12 cellular contexts compared by ENCODE assay signal in the genomic region with DNA sequence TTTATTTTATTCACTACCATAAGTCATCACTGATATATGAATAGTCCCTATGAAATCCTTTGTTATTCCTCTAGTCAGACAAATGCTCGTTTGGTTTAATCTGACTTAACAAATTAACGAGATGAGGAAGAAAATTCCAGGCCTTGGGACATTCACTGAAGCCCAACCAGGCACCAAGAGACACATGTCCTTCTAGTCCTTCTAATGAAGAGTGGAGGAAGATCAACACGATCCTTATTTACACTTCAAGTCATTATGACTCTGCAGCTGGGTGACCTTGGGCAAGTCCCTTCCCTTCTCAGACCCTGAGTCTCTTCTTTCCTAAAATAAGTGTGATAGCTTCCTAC.
DNase-seq lines count a peak whose midpoint lies in the region; ATAC-seq, FAIRE-seq and TF ChIP-seq lines count a peak whose summit lies in the region.
"Had no signal": no experiment of that assay in that cellular context is flagged by ENCODE, and none has a peak within 500 bp of the region (broad histone marks: within the 10 kb centered on the region; RNA-seq: fewer than 3 reads in every experiment).

No MANE protein-coding gene starts in this region.

- no peak for FAIRE-seq in H1 (lab: Jason Lieb, UNC)

- no peak overlapping the region for H2AK5ac ChIP-seq in H1 (ENCODE audit: low read depth, low read length)

- TF ChIP-seq CTCF in heart right ventricle (IDR thresholded peaks at IDR 0.05), result no peak
- TF ChIP-seq CTCF in H1 (IDR thresholded peaks at IDR 0.05; ENCODE audit: control extremely low read depth in 1 of 3, insufficient read depth in 1 of 3, low read depth in 1 of 3, low read length in 3 of 3), result no peak
- no peak for TF ChIP-seq CTCF in nephron (IDR thresholded peaks at IDR 0.05; ENCODE audit: unreplicated experiment in 3 of 3)

- no peaks in the 10 kb centered on the region for H4K20me1 ChIP-seq in H1 (replicated peaks in 1 of 2; ENCODE audit: control insufficient read depth in 1 of 2, insufficient read depth in 2 of 2, low read length in 2 of 2)

- no peak for TF ChIP-seq POLR2A in H1 (IDR thresholded peaks at IDR 0.05; ENCODE audit: control extremely low read depth in 1 of 2, low read depth in 2 of 2, low read length in 2 of 2)

- H3K9me3 ChIP-seq in heart right ventricle, result no peaks in the 10 kb centered on the region
- H3K9me3 ChIP-seq in H1 (ENCODE audit: insufficient read depth in 2 of 2, low read depth in 1 of 2, low read length in 1 of 2), result no peaks in the 10 kb centered on the region

- H3K23ac ChIP-seq in H1 (ENCODE audit: insufficient read length), result no peak overlapping the region

- no peak overlapping the region for H2BK12ac ChIP-seq in H1 (ENCODE audit: low read depth, low read length)

- H4K5ac ChIP-seq in H1 (ENCODE audit: insufficient read length, low read depth, low read length), result no peak overlapping the region

- DNase-seq in heart right ventricle, result no peak
- no peak for DNase-seq in Right ventricle myocardium inferior (ENCODE audit: missing footprints)
- DNase-seq in H1 (ENCODE audit: low read depth in 1 of 2, low spot score in 2 of 2), result no peak
- no peak for DNase-seq in cortex of kidney (lab: John Stamatoyannopoulos, UW)
- DNase-seq in hippocampal formation (lab: John Stamatoyannopoulos, UW), result no peak
- DNase-seq in activated gamma-delta T cell (lab: John Stamatoyannopoulos, UW), result no peak
- DNase-seq: activated CD4-positive, alpha-beta T cell treated with anti-CD3 and anti-CD28 coated beads, Interleukin-2, amount 50 U/mL, for 1 hour; NCI-H187 treated with DMSO at 0.1 percent for 48 hours had no signal

- peaks cover 31 to 90% (median 68%) of the 10 kb centered on the region in 9 donors for H3K4me1 ChIP-seq in heart right ventricle
- peaks cover 0 to 12% (median 5%) of the 10 kb centered on the region in 4 experiments; a peak in 5 of 7 replicates for H3K4me1 ChIP-seq in H1 (replicated peaks in 1 of 4; ENCODE audit: control insufficient read depth in 3 of 4, insufficient read depth in 4 of 4, low read length in 3 of 4)
- no peaks in the 10 kb centered on the region for H3K4me1 ChIP-seq in urinary bladder (ENCODE audit: insufficient read depth)

- no peaks in the 10 kb centered on the region for H3K27me3 ChIP-seq in heart right ventricle
- no peaks in the 10 kb centered on the region for H3K27me3 ChIP-seq in H1 (replicated peaks in 1 of 4; ENCODE audit: control insufficient read depth in 3 of 4, extremely low read depth in 1 of 4, insufficient read depth in 3 of 4, low read length in 3 of 4)

- H3K27ac ChIP-seq in heart right ventricle (peak overlapping the region; percentile 67 to 96 (median 90)), H1 (ENCODE audit: low read depth, low read length) (no peak overlapping the region), urinary bladder (ENCODE audit: low read depth) (peak overlapping the region; percentile 53)
- H3K27ac ChIP-seq: SK-N-MC had no signal

- H3K4me1 Mint-ChIP-seq in nephron, result peaks cover 68% of the 10 kb centered on the region

- H3K9me3 Mint-ChIP-seq in nephron, result no peaks in the 10 kb centered on the region
- H3K9me3 Mint-ChIP-seq: activated naive CD4-positive, alpha-beta T cell treated with anti-CD3 and anti-CD28 coated beads, Interleukin-2, amount 50 U/mL, for 72 hours had no signal

- H3K79me2 ChIP-seq in H1 (ENCODE audit: control insufficient read depth in 1 of 2, insufficient read depth in 2 of 2, low read length in 2 of 2), result no peaks in the 10 kb centered on the region

- CTCF ChIA-PET in H1 (lab: Charles Lee; ENCODE audit: partially characterized antibody), result interaction anchor here (0.8 to 1.8 kb wide), 2 partner anchors 9 to 137 kb away, joined by 3 to 6 read pairs; no protein-coding TSS in a partner anchor

- WGBS in heart right ventricle, 2 donors, result 51 to 60% methylated on average over 3 of the region's 3 CpGs
- 80% methylated on average over 3 of the region's 3 CpGs; no CpG with 5 or more reads in 1 of the 2 experiments for WGBS in H1 (ENCODE audit: extremely low coverage in 1 of 2, insufficient coverage in 1 of 2, insufficient read length in 1 of 2, insufficient replicate concordance in 2 of 2, low coverage in 1 of 2, low lambda C conversion rate in 2 of 2, missing lambda C conversion rate in 1 of 2), 2 experiments
- WGBS in urinary bladder, result 49% methylated on average over 3 of the region's 3 CpGs

- H3K36me3 ChIP-seq in heart right ventricle (no peaks in the 10 kb centered on the region), H1 (ENCODE audit: control insufficient read depth in 2 of 4, insufficient read depth in 4 of 4, low read length in 3 of 4) (no peaks in the 10 kb centered on the region), urinary bladder (ENCODE audit: insufficient read depth) (no peaks in the 10 kb centered on the region)

- no peak overlapping the region for H3K18ac ChIP-seq in H1 (ENCODE audit: extremely low read depth, low read length)

- TF ChIP-seq EP300 in H1 (IDR thresholded peaks at IDR 0.05; ENCODE audit: borderline replicate concordance in 1 of 2, low read depth in 2 of 2, low read length in 2 of 2), result no peak

- no peak overlapping the region for H3K4ac ChIP-seq in H1 (replicated peaks; ENCODE audit: insufficient read length, low read depth, low read length)

- intact Hi-C loops in heart right ventricle (cut with DNase I) (loop anchor here in 3 of 10 donors (1.0 to 10.0 kb wide), 8 partner anchors 69 to 157 kb away; a partner anchor contains a TSS), Right ventricle myocardium inferior (cut with DNase I) (no loop called here)

- 0 out of 2 replicates have a peak overlapping the region, but pooled peaks have one; percentile 90 for H4K8ac ChIP-seq in H1 (ENCODE audit: extremely low read depth, insufficient read depth, low read length)

- ATAC-seq in heart right ventricle (no peak), Right ventricle myocardium inferior (no peak)
- ATAC-seq: activated naive CD4-positive, alpha-beta T cell treated with anti-CD3 and anti-CD28 coated beads, Interleukin-2, amount 50 U/mL, for 72 hours had no signal

- no peak overlapping the region for H2BK120ac ChIP-seq in H1 (replicated peaks; ENCODE audit: low read depth, low read length)

- no peak for TF ChIP-seq RAD21 in H1 (IDR thresholded peaks at IDR 0.05 in 1 of 2, conservative IDR thresholded peaks at IDR 0.05 in 1 of 2; ENCODE audit: low read depth in 2 of 2, low read length in 2 of 2)

- POLR2A ChIA-PET in H1 (lab: Charles Lee; ENCODE audit: partially characterized antibody), result interaction anchor here (0.8 to 3.0 kb wide), 3 partner anchors 10 to 117 kb away, joined by 3 to 8 read pairs (median 8); a partner anchor contains a TSS

- H3K79me1 ChIP-seq in H1 (ENCODE audit: low read depth, low read length), result no peaks in the 10 kb centered on the region

- H2BK20ac ChIP-seq in H1 (ENCODE audit: low read length), result no peak overlapping the region; the same call in 1 of the 2 replicates

- H2BK5ac ChIP-seq in H1 (ENCODE audit: low read depth, low read length), result no peak overlapping the region

- H3K4me2 ChIP-seq in H1 (ENCODE audit: insufficient read depth in 1 of 2, low read depth in 2 of 2, low read length in 2 of 2), result no peak overlapping the region

- no peak overlapping the region for H2BK15ac ChIP-seq in H1 (ENCODE audit: low read length)

- peak overlapping the region; percentile 60 to 92 (median 90) for H3K27ac Mint-ChIP-seq in nephron
- H3K27ac Mint-ChIP-seq: activated naive CD4-positive, alpha-beta T cell treated with anti-CD3 and anti-CD28 coated beads, Interleukin-2, amount 50 U/mL, for 72 hours had no signal

- H3K4me3 Mint-ChIP-seq in nephron, result peak overlapping the region in 1 of 3 experiments; percentile 46

- no peak overlapping the region for H3K56ac ChIP-seq in H1 (replicated peaks; ENCODE audit: insufficient read length, low read depth, low read length)

- H3K23me2 ChIP-seq in H1 (ENCODE audit: low read depth, low read length), result no peaks in the 10 kb centered on the region

- peaks cover 14% of the 10 kb centered on the region for H3K27me3 Mint-ChIP-seq in nephron (ENCODE audit: low read depth)

- H3K36me3 Mint-ChIP-seq in nephron (ENCODE audit: low read depth), result no peaks in the 10 kb centered on the region
- H3K36me3 Mint-ChIP-seq: activated naive CD4-positive, alpha-beta T cell treated with anti-CD3 and anti-CD28 coated beads, Interleukin-2, amount 50 U/mL, for 72 hours had no signal

- 0 out of 2 replicates have a peak overlapping the region, but pooled peaks have one; percentile 78 for H2AFZ ChIP-seq in H1 (ENCODE audit: low read length)

- H3K14ac ChIP-seq in H1 (ENCODE audit: insufficient read length), result no peak overlapping the region

- H3K4me3 ChIP-seq in heart right ventricle, result peak overlapping the region in 3 of 10 donors; percentile 10 to 43 (median 28)
- no peak overlapping the region for H3K4me3 ChIP-seq in H1 (ENCODE audit: extremely low read depth in 1 of 4, insufficient read depth in 2 of 4, low read depth in 3 of 4, low read length in 4 of 4)
- H3K4me3 ChIP-seq in urinary bladder (ENCODE audit: low read depth, low read length), result no peak overlapping the region
- H3K4me3 ChIP-seq: SK-N-MC had no signal

- no peak overlapping the region for H4K91ac ChIP-seq in H1 (replicated peaks; ENCODE audit: insufficient read length, low read length)

- H3K9ac ChIP-seq in H1 (replicated peaks in 1 of 4; ENCODE audit: extremely low read depth in 1 of 4, low read depth in 3 of 4, low read length in 3 of 4), result no peak overlapping the region

TF ChIP-seq in H1, 55 proteins besides CTCF, POLR2A, EP300 and RAD21 (continues in another document):
- TF ChIP-seq CTBP2 (IDR thresholded peaks at IDR 0.05; ENCODE audit: borderline replicate concordance, insufficient read depth, insufficient read length, low read length), result no peak
- no peak for TF ChIP-seq CREB1 (IDR thresholded peaks at IDR 0.05)
- TF ChIP-seq ZNF274 (IDR thresholded peaks at IDR 0.05; ENCODE audit: borderline replicate concordance, extremely low read depth, low read length), result no peak
- TF ChIP-seq BRCA1 (IDR thresholded peaks at IDR 0.05; ENCODE audit: low read depth, low read length), result no peak
- no peak for TF ChIP-seq PHF8 (conservative IDR thresholded peaks at IDR 0.05; ENCODE audit: low read depth, low read length)
- TF ChIP-seq CBX5 (IDR thresholded peaks at IDR 0.05; ENCODE audit: low read depth, low read length), result no peak
- no peak for TF ChIP-seq SP2 (IDR thresholded peaks at IDR 0.05; ENCODE audit: low read length)
- no peak for TF ChIP-seq SP1 (IDR thresholded peaks at IDR 0.05; ENCODE audit: low read depth, low read length)
- TF ChIP-seq, protein P1, sequence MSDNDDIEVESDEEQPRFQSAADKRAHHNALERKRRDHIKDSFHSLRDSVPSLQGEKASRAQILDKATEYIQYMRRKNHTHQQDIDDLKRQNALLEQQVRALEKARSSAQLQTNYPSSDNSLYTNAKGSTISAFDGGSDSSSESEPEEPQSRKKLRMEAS (IDR thresholded peaks at IDR 0.05), result no peak
- no peak for TF ChIP-seq FOSL1 (IDR thresholded peaks at IDR 0.05; ENCODE audit: insufficient read depth, low read depth, low read length)
- TF ChIP-seq CHD2 (IDR thresholded peaks at IDR 0.05; ENCODE audit: low read length), result no peak
- no peak for TF ChIP-seq TCF12 (IDR thresholded peaks at IDR 0.05; ENCODE audit: low read depth, low read length)
- TF ChIP-seq EGR1 (IDR thresholded peaks at IDR 0.05; ENCODE audit: borderline replicate concordance, low read depth, low read length), result no peak
- TF ChIP-seq TBP (IDR thresholded peaks at IDR 0.05; ENCODE audit: low read depth, low read length), result no peak
